24 cellular contexts compared by ENCODE assay signal in genomic region chr4:91268913-91269312, GRCh38.
"Had no signal": no experiment of that assay in that cellular context is flagged by ENCODE, and none has a peak within 500 bp of the region (broad histone marks: within the 10 kb centered on the region; RNA-seq: fewer than 3 reads in every experiment).

No MANE protein-coding gene starts in this region.

- ATAC-seq: activated T-cell treated with anti-CD3 and anti-CD28 coated beads, Interleukin-2, amount 50 U/mL, for 4 hours; esophagus mucosa; stimulated activated naive B cell treated with anti-CD40 and anti-IgM and Interleukin-4, amounts not matched to agents 10 μg/mL and 1 μg/mL and 100 μg/mL, for 72 hours had no signal

- H3K27me3 ChIP-seq: sigmoid colon, transverse colon, uterus had no signal

- H3K36me3 ChIP-seq: left ventricle myocardium inferior, sigmoid colon, transverse colon, uterus had no signal

- H3K36me3 Mint-ChIP-seq: activated naive CD8-positive, alpha-beta T cell treated with anti-CD3 and anti-CD28 coated beads for 36 hours; stimulated activated naive B cell treated with anti-CD40 and anti-IgM and Interleukin-4, amounts not matched to agents 10 μg/mL and 1 μg/mL and 100 μg/mL, for 72 hours had no signal

- H3K27me3 Mint-ChIP-seq: activated naive CD8-positive, alpha-beta T cell treated with anti-CD3 and anti-CD28 coated beads for 36 hours; central memory CD8-positive, alpha-beta T cell; stimulated activated naive B cell treated with anti-CD40 and anti-IgM and Interleukin-4, amounts not matched to agents 10 μg/mL and 1 μg/mL and 100 μg/mL, for 72 hours had no signal

- H3K4me3 Mint-ChIP-seq: activated naive CD8-positive, alpha-beta T cell treated with anti-CD3 and anti-CD28 coated beads for 36 hours; activated T-cell treated with anti-CD3 and anti-CD28 coated beads, Interleukin-2, amount 50 U/mL, for 4 hours; central memory CD8-positive, alpha-beta T cell; nephron progenitor cell; stimulated activated naive B cell treated with anti-CD40 and anti-IgM and Interleukin-4, amounts not matched to agents 10 μg/mL and 1 μg/mL and 100 μg/mL, for 72 hours had no signal

- DNase-seq: activated CD4-positive, alpha-beta T cell treated with anti-CD3 and anti-CD28 coated beads for 1 hour; activated CD4-positive, alpha-beta T cell treated with anti-CD3 and anti-CD28 coated beads, Interleukin-2, amount 50 U/mL, for 4 hours; activated CD8-positive, alpha-beta memory T cell treated with anti-CD3 and anti-CD28 coated beads, Interleukin-2, amount 50 U/mL, for 48 hours; activated naive CD4-positive, alpha-beta T cell treated with Interleukin-2 at 50 U/mL for 16 hours; activated naive CD8-positive, alpha-beta T cell treated with anti-CD3 and anti-CD28 coated beads for 36 hours; activated T-cell treated with anti-CD3 and anti-CD28 coated beads, Interleukin-2, amount 50 U/mL, for 4 hours; effector memory CD4-positive, alpha-beta T cell; glutamatergic neuron; hippocampal formation; left ventricle myocardium inferior; nucleus accumbens; posterior cingulate gyrus; retina; sigmoid colon; stimulated activated CD4-positive, alpha-beta T cell treated with anti-CD3 and anti-CD28 coated beads, Interleukin-15, amount 100 ng/mL, for 24 hours; stimulated activated CD4-positive, alpha-beta T cell treated with anti-CD3 and anti-CD28 coated beads, Interleukin-2, amount 100 ng/mL, for 48 hours; stimulated activated CD8-positive, alpha-beta memory T cell treated with anti-CD3 and anti-CD28 coated beads, Interleukin-4, amount 100 ng/mL, for 48 hours; stimulated activated naive B cell treated with anti-CD40 and anti-IgM and Interleukin-4, amounts not matched to agents 10 μg/mL and 1 μg/mL and 100 μg/mL, for 72 hours; uterus had no signal

- H3K27ac ChIP-seq: left ventricle myocardium inferior, sigmoid colon, uterus had no signal

- H3K9me3 ChIP-seq: sigmoid colon, uterus had no signal

- H3K4me3 ChIP-seq: left ventricle myocardium inferior, sigmoid colon, smooth muscle cell, transverse colon, uterus had no signal

- H3K27ac Mint-ChIP-seq: activated naive CD8-positive, alpha-beta T cell treated with anti-CD3 and anti-CD28 coated beads for 36 hours had no signal

- H3K4me1 Mint-ChIP-seq: activated naive CD8-positive, alpha-beta T cell treated with anti-CD3 and anti-CD28 coated beads for 36 hours; central memory CD8-positive, alpha-beta T cell; stimulated activated naive B cell treated with anti-CD40 and anti-IgM and Interleukin-4, amounts not matched to agents 10 μg/mL and 1 μg/mL and 100 μg/mL, for 72 hours had no signal

- H3K4me1 ChIP-seq: left ventricle myocardium inferior, sigmoid colon, uterus had no signal
